ENCODE assay signal across 1 cellular context in genomic region chr2:83933743-83934142, GRCh38.
TF ChIP-seq lines count a peak whose summit lies in the region.

No MANE protein-coding gene starts in this region.

TF ChIP-seq in H1, 55 proteins besides CTCF, POLR2A, EP300 and RAD21:
- TF ChIP-seq CHD1 (IDR thresholded peaks at IDR 0.05; ENCODE audit: low read depth, low read length), result no peak
- no peak for TF ChIP-seq BCL11A (IDR thresholded peaks at IDR 0.05; ENCODE audit: low read depth in 2 of 2, low read length in 2 of 2)
- TF ChIP-seq KDM1A (IDR thresholded peaks at IDR 0.05; ENCODE audit: borderline replicate concordance, low read length), result no peak
- no peak for TF ChIP-seq CHD2 (IDR thresholded peaks at IDR 0.05; ENCODE audit: low read length)
- no peak for TF ChIP-seq SP2 (IDR thresholded peaks at IDR 0.05; ENCODE audit: low read length)
- TF ChIP-seq KDM4A (IDR thresholded peaks at IDR 0.05; ENCODE audit: low read depth, low read length, severe bottlenecking), result no peak
- TF ChIP-seq EGR1 (IDR thresholded peaks at IDR 0.05; ENCODE audit: borderline replicate concordance, low read depth, low read length), result no peak
- TF ChIP-seq MAFK (IDR thresholded peaks at IDR 0.05; ENCODE audit: low read depth, low read length), result no peak
- TF ChIP-seq POLR2AphosphoS5 (IDR thresholded peaks at IDR 0.05; ENCODE audit: low read depth, low read length), result no peak
- TF ChIP-seq ATF2 (IDR thresholded peaks at IDR 0.05; ENCODE audit: low read length), result no peak
- TF ChIP-seq SP4 (IDR thresholded peaks at IDR 0.05; ENCODE audit: low read length), result no peak
- no peak for TF ChIP-seq CHD7 (IDR thresholded peaks at IDR 0.05; ENCODE audit: insufficient replicate concordance, low read length)
- TF ChIP-seq RXRA (IDR thresholded peaks at IDR 0.05; ENCODE audit: insufficient read depth, low read depth, low read length), result no peak
- no peak for TF ChIP-seq TCF12 (IDR thresholded peaks at IDR 0.05; ENCODE audit: low read depth, low read length)
- TF ChIP-seq NANOG (IDR thresholded peaks at IDR 0.05; ENCODE audit: insufficient read depth, low read depth, low read length, poor library complexity, severe bottlenecking), result no peak
- TF ChIP-seq HDAC6 (IDR thresholded peaks at IDR 0.05; ENCODE audit: low read depth, low read length), result no peak
